1 cellular context compared by ENCODE assay signal in genomic region chr12:113334786-113335539, GRCh38.
TF ChIP-seq lines count a peak whose summit lies in the region.

SLC8B1 (minus strand) TSS chr12:113335109; CDS start chr12:113332878, 2,231 bp downstream.

TF ChIP-seq in HepG2, 621 proteins besides CTCF, POLR2A, EP300 and RAD21 (continued from another document and continues in another):
- TF ChIP-seq IRF9 (CRISPR knock-in tag; IDR thresholded peaks at IDR 0.05; ENCODE audit: borderline replicate concordance), result peak; percentile 68; the same call in 1 of the 2 replicates
- TF ChIP-seq HNF1B (CRISPR knock-in tag; IDR thresholded peaks at IDR 0.05), result no peak
- TF ChIP-seq NFAT5 (CRISPR knock-in tag; IDR thresholded peaks at IDR 0.05), result 0 out of 2 replicates have a peak, but pooled peaks have one; percentile 70
- TF ChIP-seq PHF21A (CRISPR knock-in tag; IDR thresholded peaks at IDR 0.05), result peak; percentile 67
- TF ChIP-seq ZBED4 (CRISPR knock-in tag; IDR thresholded peaks at IDR 0.05; ENCODE audit: borderline replicate concordance), result 0 out of 2 replicates have a peak, but pooled peaks have one; percentile 29
- no peak for TF ChIP-seq KDM1A (CRISPR knock-in tag; IDR thresholded peaks at IDR 0.05)
- TF ChIP-seq ARID5B (CRISPR knock-in tag; IDR thresholded peaks at IDR 0.05), result peak; percentile 47
- no peak; the same call in 1 of the 2 replicates for TF ChIP-seq ELF1 (CRISPR knock-in tag; IDR thresholded peaks at IDR 0.05)
- TF ChIP-seq ZNF354B (CRISPR knock-in tag; IDR thresholded peaks at IDR 0.05), result no peak
- TF ChIP-seq ZNF142 (CRISPR knock-in tag; IDR thresholded peaks at IDR 0.05), result peak; percentile 73; the same call in 1 of the 2 replicates
- peak; percentile 61; the same call in 1 of the 2 replicates for TF ChIP-seq ZNF275 (CRISPR knock-in tag; IDR thresholded peaks at IDR 0.05; ENCODE audit: borderline replicate concordance)
- TF ChIP-seq ZNF329 (CRISPR knock-in tag; IDR thresholded peaks at IDR 0.05; ENCODE audit: low read depth), result peak; percentile 29; the same call in 1 of the 2 replicates
- no peak for TF ChIP-seq TGIF2 (CRISPR knock-in tag; IDR thresholded peaks at IDR 0.05)
- no peak for TF ChIP-seq ZNF619 (CRISPR knock-in tag; IDR thresholded peaks at IDR 0.05)
- TF ChIP-seq CBX2 (IDR thresholded peaks at IDR 0.05; ENCODE audit: low read depth, low read length), result no peak
- TF ChIP-seq CBX2 (CRISPR knock-in tag; IDR thresholded peaks at IDR 0.05; ENCODE audit: low read depth), result no peak
- no peak for TF ChIP-seq KMT2B (CRISPR knock-in tag; IDR thresholded peaks at IDR 0.05)
- no peak for TF ChIP-seq ZNF775 (CRISPR knock-in tag; IDR thresholded peaks at IDR 0.05; ENCODE audit: borderline replicate concordance)
- no peak for TF ChIP-seq PAWR (CRISPR knock-in tag; IDR thresholded peaks at IDR 0.05; ENCODE audit: borderline replicate concordance)
- no peak for TF ChIP-seq ZNF460 (CRISPR knock-in tag; IDR thresholded peaks at IDR 0.05; ENCODE audit: borderline replicate concordance)
- no peak; the same call in 1 of the 2 replicates for TF ChIP-seq ZBTB26 (CRISPR knock-in tag; IDR thresholded peaks at IDR 0.05; ENCODE audit: borderline replicate concordance)
- TF ChIP-seq ZNF382 (CRISPR knock-in tag; IDR thresholded peaks at IDR 0.05; ENCODE audit: borderline replicate concordance), result no peak
- TF ChIP-seq SOX6 (IDR thresholded peaks at IDR 0.05), result no peak
- no peak for TF ChIP-seq SOX6 (CRISPR knock-in tag; IDR thresholded peaks at IDR 0.05)
- TF ChIP-seq KLF16 (CRISPR knock-in tag; IDR thresholded peaks at IDR 0.05), result peak in 1 of 2 experiments; percentile 79; a peak in 2 of 4 replicates
- no peak for TF ChIP-seq ZMYM2 (CRISPR knock-in tag; IDR thresholded peaks at IDR 0.05)
- TF ChIP-seq PRMT3 (CRISPR knock-in tag; IDR thresholded peaks at IDR 0.05; ENCODE audit: borderline replicate concordance, low read depth), result no peak
- TF ChIP-seq TAF1 (CRISPR knock-in tag; IDR thresholded peaks at IDR 0.05), result peak; percentile 74
- TF ChIP-seq PPARG (CRISPR knock-in tag; conservative IDR thresholded peaks at IDR 0.05), result no peak; the same call in 1 of the 2 replicates
- TF ChIP-seq ZNF441 (CRISPR knock-in tag; IDR thresholded peaks at IDR 0.05; ENCODE audit: borderline replicate concordance), result no peak; the same call in 1 of the 2 replicates
